ENCODE assay signal across 8 cellular contexts in the genomic region with DNA sequence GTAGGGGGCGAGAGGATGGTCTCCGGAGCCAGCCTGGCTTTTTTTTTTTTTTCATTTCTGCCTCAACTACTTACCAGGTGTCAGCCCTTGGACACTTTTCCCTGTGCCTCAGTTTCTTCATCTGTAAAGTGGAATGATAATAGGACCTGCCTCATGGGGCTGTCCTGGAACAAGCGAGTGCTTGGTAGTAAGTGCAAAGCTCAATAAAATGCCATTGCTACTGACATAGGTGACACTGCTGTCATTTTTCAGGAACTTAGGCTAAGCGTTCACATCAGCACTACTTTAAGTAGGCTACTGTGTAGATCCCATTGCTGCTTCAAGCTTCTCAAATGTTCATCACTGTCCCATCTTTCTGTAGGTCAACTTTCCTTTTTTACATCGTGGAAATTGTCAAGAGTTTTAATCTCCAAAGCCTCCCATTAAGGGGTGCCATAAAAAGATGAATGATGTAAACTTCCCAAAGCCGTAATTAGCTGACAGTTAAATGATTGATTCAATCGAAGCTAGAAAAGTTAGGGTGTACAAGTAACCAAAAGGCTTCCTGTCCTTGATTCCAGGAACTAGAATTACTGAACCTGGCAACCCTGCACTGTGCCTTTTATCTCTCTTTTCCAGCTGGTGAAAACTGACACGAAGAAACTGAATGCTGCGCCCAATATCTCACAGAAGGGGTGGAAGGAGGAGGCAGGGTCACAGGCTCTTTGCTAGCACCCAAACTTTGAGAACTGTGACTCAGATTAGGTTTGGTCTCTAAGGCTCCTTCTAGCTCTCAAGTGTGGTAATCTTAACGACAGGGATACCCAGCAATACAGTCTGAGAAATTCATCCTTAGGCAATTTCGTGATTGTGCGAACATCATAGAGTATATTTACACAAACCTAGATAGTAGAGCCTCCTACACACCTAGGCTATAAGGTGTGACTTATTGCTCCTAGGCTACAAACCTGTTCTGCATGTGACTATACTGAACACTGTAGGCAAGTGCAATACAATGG. TPM values are rescaled to one million over a fixed set of nuclear protein-coding genes. Genes with fewer than 3 reads are reported as not detected.
A peak's percentile ranks its signal among the peaks of the same experiment; 100 is the strongest.
DNase-seq lines count a peak whose midpoint lies in the region; TF ChIP-seq lines count a peak whose summit lies in the region.

No MANE protein-coding gene starts in this region.

- peaks cover 48% of the 10 kb centered on the region for H3K4me1 Mint-ChIP-seq in activated naive CD4-positive, alpha-beta T cell treated with anti-CD3 and anti-CD28 coated beads, Interleukin-2, amount 50 U/mL, for 24 hours
- H3K4me1 Mint-ChIP-seq in nephron progenitor cell = peaks cover 40% of the 10 kb centered on the region

- POLR2A ChIA-PET in GM10248 (lab: Yijun Ruan, JAX) = no interaction called here

- no peaks in the 10 kb centered on the region for H3K27me3 Mint-ChIP-seq in activated naive CD4-positive, alpha-beta T cell treated with anti-CD3 and anti-CD28 coated beads, Interleukin-2, amount 50 U/mL, for 24 hours
- no peaks in the 10 kb centered on the region for H3K27me3 Mint-ChIP-seq in nephron progenitor cell (ENCODE audit: low read depth, poor library complexity)

- CTCF ChIA-PET in GM10248 (lab: Yijun Ruan, JAX) = interaction anchor here (1.1 to 1.5 kb wide), 4 partner anchors 9 to 20 kb away, joined by 3 to 5 read pairs (median 4); no protein-coding TSS in a partner anchor

- peak overlapping the region; percentile 90 for H3K4me3 Mint-ChIP-seq in activated naive CD4-positive, alpha-beta T cell treated with anti-CD3 and anti-CD28 coated beads, Interleukin-2, amount 50 U/mL, for 24 hours
- H3K4me3 Mint-ChIP-seq in nephron progenitor cell = peak overlapping the region; percentile 84

- DNase-seq in activated naive CD4-positive, alpha-beta T cell (lab: John Stamatoyannopoulos, UW) = no peak
- no peak for DNase-seq in SJSA1 (ENCODE audit: low read depth in 1 of 2, low spot score in 2 of 2)
- DNase-seq in epithelial cell of esophagus (ENCODE audit: low read depth) = peak; percentile 82
- no peak for DNase-seq in nephron progenitor cell
- DNase-seq in NCI-H1930 (lab: John Stamatoyannopoulos, UW) = no peak
- no peak for DNase-seq in GM10248 (ENCODE audit: extremely low spot score)
- DNase-seq in globus pallidus (ENCODE audit: low spot score) = no peak

- H3K9me3 Mint-ChIP-seq in activated naive CD4-positive, alpha-beta T cell treated with anti-CD3 and anti-CD28 coated beads, Interleukin-2, amount 50 U/mL, for 24 hours = no peaks in the 10 kb centered on the region
- H3K9me3 Mint-ChIP-seq in nephron progenitor cell = peaks cover 9% of the 10 kb centered on the region

- no peaks in the 10 kb centered on the region for H3K27me3 ChIP-seq in SJSA1 (replicated peaks)

- peaks cover 6% of the 10 kb centered on the region for H3K36me3 ChIP-seq in SJSA1

- H3K9me3 ChIP-seq in SJSA1 (replicated peaks) = no peaks in the 10 kb centered on the region

- H3K27ac ChIP-seq in SJSA1 = peak overlapping the region; percentile 65; the same call in 1 of the 2 replicates

- peaks cover 7% of the 10 kb centered on the region for H3K4me1 ChIP-seq in SJSA1 (replicated peaks)

- TF ChIP-seq CTCF in epithelial cell of esophagus (IDR thresholded peaks at IDR 0.05; ENCODE audit: insufficient read depth, low read depth, low read length, missing control alignments) (no peak), nephron progenitor cell (IDR thresholded peaks at IDR 0.05) (no peak), GM10248 (IDR thresholded peaks at IDR 0.05; ENCODE audit: control extremely low read depth, extremely low read depth, low read depth, missing control alignments) (no peak)

- peak overlapping the region; percentile 99 for H3K4me3 ChIP-seq in SJSA1
- H3K4me3 ChIP-seq in epithelial cell of esophagus (ENCODE audit: low read length) = peak overlapping the region; percentile 70

- peak overlapping the region; percentile 92 for H3K27ac Mint-ChIP-seq in activated naive CD4-positive, alpha-beta T cell treated with anti-CD3 and anti-CD28 coated beads, Interleukin-2, amount 50 U/mL, for 24 hours
- no peak overlapping the region for H3K27ac Mint-ChIP-seq in nephron progenitor cell

- peaks cover 2% of the 10 kb centered on the region for H3K36me3 Mint-ChIP-seq in activated naive CD4-positive, alpha-beta T cell treated with anti-CD3 and anti-CD28 coated beads, Interleukin-2, amount 50 U/mL, for 24 hours
- peaks cover 12% of the 10 kb centered on the region for H3K36me3 Mint-ChIP-seq in nephron progenitor cell (ENCODE audit: low read depth)

RNA-seq across cellular contexts. Expression of gene USP6NL, which starts 0.9 kb away (rescaled TPM):
- 8.1 and 11.5 TPM in 2 replicates for total RNA-seq in SJSA1 (2014; rRNA removed; shearing (Covaris generic))
